In genomic region chr16:1296688-1297412, GRCh38 we compare ENCODE assay signal across 10 cellular contexts. TPM values are rescaled to one million over a fixed set of nuclear protein-coding genes. Genes with fewer than 3 reads are reported as not detected.
DNase-seq lines count a peak whose midpoint lies in the region; ATAC-seq, FAIRE-seq and TF ChIP-seq lines count a peak whose summit lies in the region.
"Had no signal": no experiment of that assay in that cellular context is flagged by ENCODE, and none has a peak within 500 bp of the region (broad histone marks: within the 10 kb centered on the region; RNA-seq: fewer than 3 reads in every experiment).

No MANE protein-coding gene starts in this region.

- H4K20me1 ChIP-seq in PC-3 (ENCODE audit: low read length): no peaks in the 10 kb centered on the region

- H3K27ac ChIP-seq in PC-3 (ENCODE audit: low read length): peak overlapping the region; percentile 99
- H3K27ac ChIP-seq in uterus: no peak overlapping the region

- H3K4me2 ChIP-seq in PC-3 (ENCODE audit: low read length) (peak overlapping the region; percentile 65), skeletal muscle satellite cell (ENCODE audit: low read length) (peak overlapping the region; percentile 34)

- POLR2A ChIA-PET in PC-3 (lab: Charles Lee; ENCODE audit: unreplicated experiment): interaction anchor here (0.6 kb wide), 1 partner anchor 486 kb away, joined by 6 read pairs; the partner anchor contains the start of gene NUBP2

- BruUV-seq in PC-3 (replicated peaks; lab: Mats Ljungman, UMichigan): no TSS peak

- no peaks in the 10 kb centered on the region for H3F3A ChIP-seq in PC-3 (ENCODE audit: low read length, unreplicated experiment)

- CTCF ChIA-PET in PC-3 (lab: Charles Lee): interaction anchor here (0.5 kb wide), 1 partner anchor 34 kb away, joined by 7 read pairs; no protein-coding TSS in a partner anchor

- FAIRE-seq in GM12892 (lab: Jason Lieb, UNC): no peak

- TF ChIP-seq POLR2A in GM12892 (IDR thresholded peaks at IDR 0.05; ENCODE audit: low read depth, low read length) (no peak), uterus (IDR thresholded peaks at IDR 0.05) (no peak)

- H2AFZ ChIP-seq in PC-3 (ENCODE audit: low read length): peak overlapping the region; percentile 19; the same call in 1 of the 2 replicates

- H3K36me3 ChIP-seq in PC-3 (ENCODE audit: low read depth, low read length): no peaks in the 10 kb centered on the region
- no peaks in the 10 kb centered on the region for H3K36me3 ChIP-seq in skeletal muscle satellite cell (ENCODE audit: insufficient read depth, low read length)
- H3K36me3 ChIP-seq in uterus: no peaks in the 10 kb centered on the region
- H3K36me3 ChIP-seq: esophagus squamous epithelium had no signal

- ATAC-seq in PC-3: peak; percentile 94

- TF ChIP-seq CTCF in PC-3 (conservative IDR thresholded peaks at IDR 0.05; ENCODE audit: low read depth, low read length): no peak
- TF ChIP-seq CTCF in fibroblast of mammary gland (conservative IDR thresholded peaks at IDR 0.05; ENCODE audit: control insufficient read depth, insufficient read depth, low read depth, low read length): no peak
- TF ChIP-seq CTCF in uterus (IDR thresholded peaks at IDR 0.05): no peak

- peak overlapping the region; percentile 88 for H3K9ac ChIP-seq in PC-3 (ENCODE audit: low read length)
- peak overlapping the region; percentile 38 for H3K9ac ChIP-seq in skeletal muscle satellite cell (ENCODE audit: low read depth, low read length)

- H3K9me3 ChIP-seq in PC-3 (ENCODE audit: low read length) (no peaks in the 10 kb centered on the region), skeletal muscle satellite cell (replicated peaks; ENCODE audit: low read length) (no peaks in the 10 kb centered on the region), uterus (no peaks in the 10 kb centered on the region)
- H3K9me3 ChIP-seq: esophagus squamous epithelium had no signal

- intact Hi-C loops in PC-3 (cut with micrococcal nuclease): no loop called here
- intact Hi-C loops in uterus (cut with DNase I; ENCODE audit: low total_unique reads): no loop called here

- DNase-seq in NCI-H2107 treated with DMSO at 0.1 percent for 48 hours (lab: John Stamatoyannopoulos, UW; ENCODE audit: unreplicated experiment) (peak; percentile 7), NCI-H2107 (lab: John Stamatoyannopoulos, UW) (no peak), PC-3 (peak; percentile 92), fibroblast of mammary gland (ENCODE audit: low read depth) (peak; percentile 78), GM12892 (ENCODE audit: insufficient read length) (no peak), iPS-NIHi7 (ENCODE audit: extremely low spot score) (no peak), uterus (no peak)
- DNase-seq: esophagus squamous epithelium, H9 had no signal

- H3K79me2 ChIP-seq in PC-3 (ENCODE audit: low read length): no peaks in the 10 kb centered on the region

- H3K4me1 ChIP-seq in PC-3 (ENCODE audit: insufficient read depth, low read length): peaks cover 15% of the 10 kb centered on the region
- peaks cover 9% of the 10 kb centered on the region for H3K4me1 ChIP-seq in skeletal muscle satellite cell (ENCODE audit: control insufficient read depth, insufficient read depth, low read length)
- H3K4me1 ChIP-seq in uterus: no peaks in the 10 kb centered on the region

- no peaks in the 10 kb centered on the region for H3K27me3 ChIP-seq in PC-3 (ENCODE audit: low read length)
- peaks cover 44% of the 10 kb centered on the region for H3K27me3 ChIP-seq in skeletal muscle satellite cell (ENCODE audit: control insufficient read depth, insufficient read depth, low read length)
- H3K27me3 ChIP-seq in uterus: peaks cover 0 to 17% of the 10 kb centered on the region in 2 donors

- no peaks in the 10 kb centered on the region for H3K9me2 ChIP-seq in PC-3 (replicated peaks; ENCODE audit: low read length)

- H3K4me3 ChIP-seq in PC-3 (ENCODE audit: low read length): no peak overlapping the region; the same call in 1 of the 2 replicates
- no peak overlapping the region for H3K4me3 ChIP-seq in fibroblast of mammary gland (ENCODE audit: control insufficient read depth, low read depth, low read length)
- H3K4me3 ChIP-seq in skeletal muscle satellite cell (ENCODE audit: low read length): no peak overlapping the region
- H3K4me3 ChIP-seq in uterus: no peak overlapping the region
- H3K4me3 ChIP-seq: esophagus squamous epithelium had no signal

RNA-seq across cellular contexts. Expression of gene UBE2I, which starts 12.6 kb away (rescaled TPM):
- total RNA-seq in PC-3 (2014; rRNA removed): 71.3 and 116 TPM in 2 replicates
- 61.9 and 64.4 TPM in 2 replicates for total RNA-seq in skeletal muscle satellite cell (2012; rRNA removed)
- polyA plus RNA-seq in GM12892 (2012; ENCODE audit: missing spikeins): 148 TPM
- total RNA-seq in uterus: 100 to 1,000 TPM in 1 of 4 donors, 10 to 100 TPM in 3; 25.9 to 133 (median 63.0) TPM

RNA-seq across cellular contexts. Expression of gene BAIAP3, which starts 36.6 kb away (rescaled TPM):
- total RNA-seq in PC-3 (2014; rRNA removed) (13.1 and 18.2 TPM in 2 replicates), uterus (1 to 10 TPM in 3 of 4 donors, under 1 TPM in 1; 0.59 to 5.5 (median 3.5) TPM)
- 1.1 TPM in 1 of 2 replicates, not detected in the other for total RNA-seq in skeletal muscle satellite cell (2012; rRNA removed)
- polyA plus RNA-seq in GM12892 (2012; ENCODE audit: missing spikeins): 0.36 TPM

RNA-seq across cellular contexts. Expression of gene TPSD1, which starts 41.0 kb away (rescaled TPM):
- total RNA-seq in PC-3 (2014; rRNA removed) (not detected in 2 replicates), uterus (1 to 10 TPM in 1 of 4 donors, under 1 TPM in 1, not detected in 2; 0.52 to 2.8 TPM)
- total RNA-seq in skeletal muscle satellite cell (2012; rRNA removed): not detected in 2 replicates
- polyA plus RNA-seq in GM12892 (2012; ENCODE audit: missing spikeins): not detected
- total RNA-seq: H9 had no signal

RNA-seq across cellular contexts. Expression of gene TSR3, which starts 54.8 kb away (rescaled TPM):
- total RNA-seq in PC-3 (2014; rRNA removed): 117 and 142 TPM in 2 replicates
- 48.7 and 60.5 TPM in 2 replicates for total RNA-seq in skeletal muscle satellite cell (2012; rRNA removed)
- 17.8 TPM for polyA plus RNA-seq in GM12892 (2012; ENCODE audit: missing spikeins)
- 100 to 1,000 TPM in 1 of 4 donors, 10 to 100 TPM in 3; 15.9 to 101 (median 30.8) TPM for total RNA-seq in uterus

RNA-seq across cellular contexts. Expression of gene GNPTG, which starts 54.9 kb away (rescaled TPM):
- 36.0 and 36.3 TPM in 2 replicates for total RNA-seq in PC-3 (2014; rRNA removed)
- total RNA-seq in skeletal muscle satellite cell (2012; rRNA removed): 27.1 and 47.0 TPM in 2 replicates
- 15.3 TPM for polyA plus RNA-seq in GM12892 (2012; ENCODE audit: missing spikeins)
- 10 to 100 TPM; 28.4 to 95.9 (median 48.6) TPM for total RNA-seq in uterus

Comparison
In these comparisons a context has a peak if more than half of its experiments do, and no peak if none do; other contexts are left out.
1. DNase-seq: peak in NCI-H2107 treated with DMSO at 0.1 percent for 48 hours (single experiment), PC-3 (single experiment) and fibroblast of mammary gland (single experiment); none in NCI-H2107 (single experiment), GM12892 (single experiment), iPS-NIHi7 (single experiment) and uterus (0 of 2).